In the genomic region with DNA sequence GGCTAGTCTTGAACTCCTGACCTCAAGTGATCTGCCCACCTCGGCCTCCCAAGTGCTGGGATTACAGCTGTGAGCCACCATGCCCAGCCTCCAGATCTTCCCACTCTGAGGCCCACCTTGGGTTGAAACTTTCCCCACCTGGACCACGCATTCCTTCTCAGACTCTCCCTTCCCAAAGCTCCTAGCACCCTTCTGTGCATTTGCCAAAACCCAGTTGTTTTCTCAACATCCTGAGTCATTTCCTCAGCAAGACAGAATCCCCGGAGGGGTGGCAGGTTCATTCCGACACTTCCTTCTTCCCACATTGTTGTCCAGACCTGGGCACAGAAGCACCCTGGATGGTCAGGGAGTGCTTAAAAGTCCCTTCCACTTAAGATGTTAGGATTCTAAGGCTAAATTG, we compare ENCODE assay signal across 11 cellular contexts. TPM values are rescaled to one million over a fixed set of nuclear protein-coding genes. Genes with fewer than 3 reads are reported as not detected.
DNase-seq lines count a peak whose midpoint lies in the region; ATAC-seq and TF ChIP-seq lines count a peak whose summit lies in the region.
"Had no signal": no experiment of that assay in that cellular context is flagged by ENCODE, and none has a peak within 500 bp of the region (broad histone marks: within the 10 kb centered on the region; RNA-seq: fewer than 3 reads in every experiment).

No MANE protein-coding gene starts in this region.

- no peak overlapping the region; a peak in 1 of 22 replicates for H3K9ac ChIP-seq in BLaER1 treated with 17β-estradiol and CSF1 and Interleukin-3, amounts not matched to agents 10 nM and 100 nM
- H3K9ac ChIP-seq in PC-3 (ENCODE audit: low read length): peak overlapping the region; percentile 97
- H3K9ac ChIP-seq: KMS-11 had no signal

- H3K79me2 ChIP-seq in PC-3 (ENCODE audit: low read length): peaks cover 23% of the 10 kb centered on the region

- H3K9me3 ChIP-seq in BLaER1 treated with 17β-estradiol and CSF1 and Interleukin-3, amounts not matched to agents 10 nM and 100 nM (replicated peaks in 1 of 11): peaks cover 0 to 4% (median 0%) of the 10 kb centered on the region in 11 experiments; a peak in 1 of 22 replicates
- H3K9me3 ChIP-seq in PC-3 (ENCODE audit: low read length): no peaks in the 10 kb centered on the region
- no peaks in the 10 kb centered on the region for H3K9me3 ChIP-seq in prostate gland

- H3K27ac ChIP-seq in BLaER1 treated with 17β-estradiol and CSF1 and Interleukin-3, amounts not matched to agents 10 nM and 100 nM: peak overlapping the region in 2 of 11 experiments; percentile 29 to 40; a peak in 2 of 22 replicates
- H3K27ac ChIP-seq in PC-3 (ENCODE audit: low read length) (peak overlapping the region; percentile 100), epithelial cell of prostate (peak overlapping the region; percentile 99), prostate gland (peak overlapping the region; percentile 57 to 63)
- H3K27ac ChIP-seq: KMS-11 had no signal

- H3K27me3 ChIP-seq in BLaER1 treated with 17β-estradiol and CSF1 and Interleukin-3, amounts not matched to agents 10 nM and 100 nM: no peaks in the 10 kb centered on the region
- no peaks in the 10 kb centered on the region for H3K27me3 ChIP-seq in PC-3 (ENCODE audit: low read length)
- H3K27me3 ChIP-seq in prostate gland (replicated peaks; ENCODE audit: insufficient read depth): no peaks in the 10 kb centered on the region

- ATAC-seq in PC-3 (peak; percentile 58), GM18861 (IDR thresholded peaks at IDR 0.05; ENCODE audit: unreplicated experiment) (no peak), HG03469 (IDR thresholded peaks at IDR 0.05; ENCODE audit: unreplicated experiment) (no peak), HG03460 (IDR thresholded peaks at IDR 0.05; ENCODE audit: unreplicated experiment) (no peak)

- TF ChIP-seq CTCF in PC-3 (conservative IDR thresholded peaks at IDR 0.05; ENCODE audit: low read depth, low read length): no peak
- TF ChIP-seq CTCF in prostate gland (IDR thresholded peaks at IDR 0.05): no peak

- intact Hi-C loops in PC-3 (cut with micrococcal nuclease): loop anchor here (2.0 kb wide), 1 partner anchor 25 kb away; no protein-coding TSS in a partner anchor
- intact Hi-C loops in prostate gland (cut with DNase I): no loop called here

- H3K36me3 ChIP-seq in BLaER1 treated with 17β-estradiol and CSF1 and Interleukin-3, amounts not matched to agents 10 nM and 100 nM: peaks cover 28 to 36% (median 33%) of the 10 kb centered on the region in 11 experiments
- H3K36me3 ChIP-seq in PC-3 (ENCODE audit: low read depth, low read length) (peaks cover 23% of the 10 kb centered on the region), prostate gland (peaks cover 0 to 3% of the 10 kb centered on the region in 2 donors)

- CTCF ChIA-PET in PC-3 (lab: Charles Lee): interaction anchor here (0.8 kb wide), 1 partner anchor 29 kb away, joined by 3 read pairs; a partner anchor contains a TSS

- POLR2A ChIA-PET in PC-3 (lab: Charles Lee; ENCODE audit: unreplicated experiment): no interaction called here

- no peak overlapping the region for H2AFZ ChIP-seq in PC-3 (ENCODE audit: low read length)

- 31% methylated on average over 4 of the region's 4 CpGs for WGBS in prostate gland

- BruUV-seq in PC-3 (replicated peaks; lab: Mats Ljungman, UMichigan): no TSS peak

- peaks cover 3 to 65% (median 45%) of the 10 kb centered on the region in 10 experiments; a peak in 19 of 20 replicates for H3K4me1 ChIP-seq in BLaER1 treated with 17β-estradiol and CSF1 and Interleukin-3, amounts not matched to agents 10 nM and 100 nM
- peaks cover 72% of the 10 kb centered on the region for H3K4me1 ChIP-seq in PC-3 (ENCODE audit: insufficient read depth, low read length)
- peaks cover 3% of the 10 kb centered on the region for H3K4me1 ChIP-seq in prostate gland (replicated peaks)

- peaks cover 0 to 12% (median 0%) of the 10 kb centered on the region in 11 experiments; a peak in 3 of 22 replicates for H4K20me1 ChIP-seq in BLaER1 treated with 17β-estradiol and CSF1 and Interleukin-3, amounts not matched to agents 10 nM and 100 nM
- H4K20me1 ChIP-seq in PC-3 (ENCODE audit: low read length): no peaks in the 10 kb centered on the region

- peaks cover 8% of the 10 kb centered on the region for H3F3A ChIP-seq in PC-3 (ENCODE audit: low read length, unreplicated experiment)

- TF ChIP-seq POLR2A in prostate gland (IDR thresholded peaks at IDR 0.05): no peak

- H3K4me2 ChIP-seq in BLaER1 treated with 17β-estradiol and CSF1 and Interleukin-3, amounts not matched to agents 10 nM and 100 nM: peak overlapping the region in 9 of 11 experiments; percentile 3 to 79 (median 69); a peak in 17 of 22 replicates
- peak overlapping the region; percentile 73 for H3K4me2 ChIP-seq in PC-3 (ENCODE audit: low read length)
- H3K4me2 ChIP-seq: KMS-11 had no signal

- H3K9me2 ChIP-seq in PC-3 (replicated peaks; ENCODE audit: low read length): no peaks in the 10 kb centered on the region

- H3K4me3 ChIP-seq in BLaER1 treated with 17β-estradiol and CSF1 and Interleukin-3, amounts not matched to agents 10 nM and 100 nM: no peak overlapping the region
- H3K4me3 ChIP-seq in PC-3 (ENCODE audit: low read length): peak overlapping the region; percentile 33
- H3K4me3 ChIP-seq in prostate gland: no peak overlapping the region

- DNase-seq in PC-3: peak; percentile 91
- peak; percentile 79 for DNase-seq in epithelial cell of prostate (ENCODE audit: low read depth, low spot score)
- DNase-seq in prostate gland (ENCODE audit: low spot score): peak; percentile 49
- no peak for DNase-seq in NCI-H2029 (lab: John Stamatoyannopoulos, UW)
- DNase-seq: activated CD8-positive, alpha-beta T cell treated with anti-CD3 and anti-CD28 coated beads for 36 hours; stimulated activated CD4-positive, alpha-beta T cell treated with anti-CD3 and anti-CD28 coated beads, Interleukin-2, amount 100 ng/mL, for 48 hours had no signal

RNA-seq across cellular contexts. Expression of a gene that starts 28.9 kb away (rescaled TPM):
- total RNA-seq in PC-3 (2014; rRNA removed) (47.1 and 47.6 TPM in 2 replicates), prostate gland (10 to 100 TPM; 45.4 to 56.4 TPM)

RNA-seq across cellular contexts. Expression of a gene that starts 45.8 kb away (rescaled TPM):
- total RNA-seq in PC-3 (2014; rRNA removed) (8.1 and 8.2 TPM in 2 replicates), prostate gland (10 to 100 TPM in 1 of 2 donors, 1 to 10 TPM in 1; 8.6 to 15.9 TPM)
